In genomic region chr4:185792384-185793146, GRCh38 we compare ENCODE assay signal across 1 cellular context.
A peak's percentile ranks its signal among the peaks of the same experiment; 100 is the strongest.
TF ChIP-seq lines count a peak whose summit lies in the region.

No MANE protein-coding gene starts in this region.

TF ChIP-seq in HepG2, 621 proteins besides CTCF, POLR2A, EP300 and RAD21 (continued from another document and continues in another):
- TF ChIP-seq NFAT5 (CRISPR knock-in tag; IDR thresholded peaks at IDR 0.05) (no peak), DMAP1 (CRISPR knock-in tag; IDR thresholded peaks at IDR 0.05) (0 out of 2 replicates have a peak, but pooled peaks have one; percentile 19), THAP7 (CRISPR knock-in tag; IDR thresholded peaks at IDR 0.05) (no peak), ZKSCAN8 (CRISPR knock-in tag; IDR thresholded peaks at IDR 0.05; ENCODE audit: borderline replicate concordance) (peak; percentile 75; the same call in 1 of the 2 replicates), SRY (CRISPR knock-in tag; IDR thresholded peaks at IDR 0.05) (no peak), ZNF260 (CRISPR knock-in tag; IDR thresholded peaks at IDR 0.05; ENCODE audit: borderline replicate concordance, low read depth) (no peak), ARID5B (CRISPR knock-in tag; IDR thresholded peaks at IDR 0.05) (peak; percentile 89), ATF4 (CRISPR knock-in tag; IDR thresholded peaks at IDR 0.05) (0 out of 4 replicates have a peak, but pooled peaks of 1 of the 2 experiments have one; percentile 58), NFIC (IDR thresholded peaks at IDR 0.05; ENCODE audit: low read length) (peak; percentile 62; the same call in 1 of the 2 replicates), FOXP1 (IDR thresholded peaks at IDR 0.05) (no peak), FOXP1 (CRISPR knock-in tag; IDR thresholded peaks at IDR 0.05) (peak; percentile 44; the same call in 1 of the 2 replicates), ATF2 (CRISPR knock-in tag; IDR thresholded peaks at IDR 0.05) (no peak), FOXA1 (IDR thresholded peaks at IDR 0.05) (no peak), FOXA1 (CRISPR knock-in tag; IDR thresholded peaks at IDR 0.05) (peak; percentile 58), MAFK (conservative IDR thresholded peaks at IDR 0.05 in 1 of 2, IDR thresholded peaks at IDR 0.05 in 1 of 2; ENCODE audit: low read length in 2 of 2) (peak in 1 of 2 experiments; percentile 32; a peak in 1 of 4 replicates), MXI1 (IDR thresholded peaks at IDR 0.05; ENCODE audit: borderline replicate concordance, low read depth, low read length) (peak; percentile 43; the same call in 1 of the 3 replicates), GATAD2A (CRISPR knock-in tag; IDR thresholded peaks at IDR 0.05) (peak; percentile 68), FOSL2 (CRISPR knock-in tag; IDR thresholded peaks at IDR 0.05) (peak; percentile 50), ZNF337 (CRISPR knock-in tag; IDR thresholded peaks at IDR 0.05; ENCODE audit: borderline replicate concordance, low read depth) (no peak), HOXA9 (CRISPR knock-in tag; IDR thresholded peaks at IDR 0.05; ENCODE audit: borderline replicate concordance) (no peak), SNAPC2 (CRISPR knock-in tag; IDR thresholded peaks at IDR 0.05) (0 out of 2 replicates have a peak, but pooled peaks have one; percentile 30), ZBTB25 (CRISPR knock-in tag; IDR thresholded peaks at IDR 0.05) (0 out of 2 replicates have a peak, but pooled peaks have one; percentile 17), SOX13 (IDR thresholded peaks at IDR 0.05) (0 out of 2 replicates have a peak, but pooled peaks have one; percentile 13), SOX13 (CRISPR knock-in tag; conservative IDR thresholded peaks at IDR 0.05 in 1 of 2, IDR thresholded peaks at IDR 0.05 in 1 of 2) (peak in 1 of 2 experiments; percentile 81; a peak in 2 of 4 replicates), SOX6 (IDR thresholded peaks at IDR 0.05) (no peak), SOX6 (CRISPR knock-in tag; IDR thresholded peaks at IDR 0.05) (peak; percentile 64), GMEB1 (CRISPR knock-in tag; IDR thresholded peaks at IDR 0.05; ENCODE audit: borderline replicate concordance) (no peak), FOXP4 (CRISPR knock-in tag; IDR thresholded peaks at IDR 0.05) (0 out of 2 replicates have a peak, but pooled peaks have one; percentile 23), TBX2 (CRISPR knock-in tag; IDR thresholded peaks at IDR 0.05; ENCODE audit: borderline replicate concordance) (peak; percentile 64; the same call in 1 of the 2 replicates), ZBTB26 (CRISPR knock-in tag; IDR thresholded peaks at IDR 0.05; ENCODE audit: borderline replicate concordance) (0 out of 2 replicates have a peak, but pooled peaks have one; percentile 39), NR2F6 (IDR thresholded peaks at IDR 0.05) (peak; percentile 23; the same call in 1 of the 2 replicates), NR2F6 (CRISPR knock-in tag; IDR thresholded peaks at IDR 0.05) (peak; percentile 60), SAP130 (CRISPR knock-in tag; IDR thresholded peaks at IDR 0.05; ENCODE audit: low read depth) (peak; percentile 77), MAX (IDR thresholded peaks at IDR 0.05) (peak; percentile 58), POGZ (CRISPR knock-in tag; IDR thresholded peaks at IDR 0.05) (0 out of 2 replicates have a peak, but pooled peaks have one; percentile 23), ZNF800 (CRISPR knock-in tag; IDR thresholded peaks at IDR 0.05) (no peak)
